ENCODE assay signal across 9 cellular contexts in genomic region chr7:148986737-148987009, GRCh38. TPM values are rescaled to one million over a fixed set of nuclear protein-coding genes. Genes with fewer than 3 reads are reported as not detected.
A peak's percentile ranks its signal among the peaks of the same experiment; 100 is the strongest.
DNase-seq lines count a peak whose midpoint lies in the region; ATAC-seq and TF ChIP-seq lines count a peak whose summit lies in the region.
"Had no signal": no experiment of that assay in that cellular context is flagged by ENCODE, and none has a peak within 500 bp of the region (broad histone marks: within the 10 kb centered on the region; RNA-seq: fewer than 3 reads in every experiment).

No MANE protein-coding gene starts in this region.

- peak overlapping the region; percentile 66; the same call in 1 of the 2 replicates for H3K4me3 ChIP-seq in WERI-Rb-1 (ENCODE audit: low read depth, low read length)
- H3K4me3 ChIP-seq in hepatocyte: peak overlapping the region; percentile 58
- peak overlapping the region; percentile 96 for H3K4me3 ChIP-seq in thoracic aorta

- no peaks in the 10 kb centered on the region for H3K27me3 Mint-ChIP-seq in activated T-cell treated with anti-CD3 and anti-CD28 coated beads, Interleukin-2, amount 50 U/mL, for 4 hours (ENCODE audit: low read depth)

- peak overlapping the region; percentile 81 for H3K4me2 ChIP-seq in hepatocyte

- H3K9me2 ChIP-seq in hepatocyte (replicated peaks; ENCODE audit: insufficient read depth): no peaks in the 10 kb centered on the region

- no peaks in the 10 kb centered on the region for H4K20me1 ChIP-seq in hepatocyte (ENCODE audit: insufficient read depth, poor library complexity, severe bottlenecking)

- no peaks in the 10 kb centered on the region for H3K36me3 Mint-ChIP-seq in activated T-cell treated with anti-CD3 and anti-CD28 coated beads, Interleukin-2, amount 50 U/mL, for 4 hours (ENCODE audit: insufficient read depth)

- H3K27me3 ChIP-seq in WERI-Rb-1 (ENCODE audit: insufficient read depth, low read depth, severe bottlenecking) (no peaks in the 10 kb centered on the region), hepatocyte (no peaks in the 10 kb centered on the region), thoracic aorta (replicated peaks; ENCODE audit: insufficient read depth) (no peaks in the 10 kb centered on the region)
- H3K27me3 ChIP-seq: foreskin keratinocyte had no signal

- no peaks in the 10 kb centered on the region for H3K9me3 Mint-ChIP-seq in activated T-cell treated with anti-CD3 and anti-CD28 coated beads, Interleukin-2, amount 50 U/mL, for 4 hours

- no peak overlapping the region for H2AFZ ChIP-seq in hepatocyte

- WGBS in hepatocyte (ENCODE audit: low lambda C conversion rate, missing lambda C conversion rate): 63% methylated on average over 1 of the region's 1 CpG

- H3K36me3 ChIP-seq in WERI-Rb-1 (no peaks in the 10 kb centered on the region), hepatocyte (replicated peaks; ENCODE audit: insufficient read depth, low read depth) (no peaks in the 10 kb centered on the region), thoracic aorta (no peaks in the 10 kb centered on the region)

- H3K4me1 Mint-ChIP-seq in activated T-cell treated with anti-CD3 and anti-CD28 coated beads, Interleukin-2, amount 50 U/mL, for 4 hours (ENCODE audit: low read depth): peaks cover 47% of the 10 kb centered on the region

- no peak for ATAC-seq in activated T-cell treated with anti-CD3 and anti-CD28 coated beads, Interleukin-2, amount 50 U/mL, for 4 hours
- ATAC-seq in thoracic aorta (ENCODE audit: insufficient number of reproducible peaks, low FRiP score, low read depth): no peak
- no peak for ATAC-seq in HG02852 (IDR thresholded peaks at IDR 0.05; ENCODE audit: unreplicated experiment)
- ATAC-seq in GM18511 (IDR thresholded peaks at IDR 0.05; ENCODE audit: unreplicated experiment): no peak

- TF ChIP-seq CTCF in WERI-Rb-1 (IDR thresholded peaks at IDR 0.05; ENCODE audit: low read depth, low read length) (no peak), hepatocyte (IDR thresholded peaks at IDR 0.05; ENCODE audit: poor library complexity) (no peak), thoracic aorta (IDR thresholded peaks at IDR 0.05) (no peak)

- DNase-seq in activated T-cell treated with anti-CD3 and anti-CD28 coated beads, Interleukin-2, amount 50 U/mL, for 4 hours: no peak
- DNase-seq in activated T-cell treated with anti-CD3 and anti-CD28 coated beads for 4 hours (no peak), WERI-Rb-1 (no peak), hepatocyte (ENCODE audit: low spot score) (no peak), thoracic aorta (ENCODE audit: low spot score) (no peak), cerebellar cortex (ENCODE audit: low spot score) (no peak)

- no peaks in the 10 kb centered on the region for H3K79me2 ChIP-seq in hepatocyte

- peaks cover 9% of the 10 kb centered on the region for H3K4me1 ChIP-seq in hepatocyte (ENCODE audit: insufficient read depth)
- H3K4me1 ChIP-seq in thoracic aorta (ENCODE audit: control insufficient read depth in 1 of 2, low read depth in 2 of 2): peaks cover 14 to 33% of the 10 kb centered on the region in 2 donors
- H3K4me1 ChIP-seq: foreskin keratinocyte had no signal

- H3K27ac ChIP-seq in WERI-Rb-1 (no peak overlapping the region; the same call in 1 of the 2 replicates), hepatocyte (peak overlapping the region; percentile 68), thoracic aorta (peak overlapping the region; percentile 87 to 96)

- no peaks in the 10 kb centered on the region for H3K9me3 ChIP-seq in WERI-Rb-1 (ENCODE audit: severe bottlenecking)
- no peaks in the 10 kb centered on the region for H3K9me3 ChIP-seq in hepatocyte (ENCODE audit: low read depth)
- H3K9me3 ChIP-seq in thoracic aorta: no peaks in the 10 kb centered on the region

- H3K4me3 Mint-ChIP-seq in activated T-cell treated with anti-CD3 and anti-CD28 coated beads, Interleukin-2, amount 50 U/mL, for 4 hours: peak overlapping the region; percentile 30

RNA-seq across cellular contexts. Expression of gene PDIA4, which starts 41.6 kb away (rescaled TPM):
- 100 to 1,000 TPM; 124 to 134 (median 131) TPM for total RNA-seq in activated T-cell treated with anti-CD3 and anti-CD28 coated beads, Interleukin-2, amount 50 U/mL, for 4 hours
- total RNA-seq in hepatocyte: 371 and 375 TPM in 2 replicates
- 377 and 413 TPM in 2 replicates for polyA plus RNA-seq in hepatocyte
- total RNA-seq in thoracic aorta: 10 to 100 TPM; 81.8 to 87.3 TPM
